In genomic region chr2:9416962-9417316, GRCh38 we compare ENCODE assay signal across 26 cellular contexts. TPM values are rescaled to one million over a fixed set of nuclear protein-coding genes. Genes with fewer than 3 reads are reported as not detected.
A peak's percentile ranks its signal among the peaks of the same experiment; 100 is the strongest.
DNase-seq lines count a peak whose midpoint lies in the region; ATAC-seq and TF ChIP-seq lines count a peak whose summit lies in the region.
"Had no signal": no experiment of that assay in that cellular context is flagged by ENCODE, and none has a peak within 500 bp of the region (broad histone marks: within the 10 kb centered on the region; RNA-seq: fewer than 3 reads in every experiment).

No MANE protein-coding gene starts in this region.

- no peaks in the 10 kb centered on the region for H3K27me3 Mint-ChIP-seq in activated CD8-positive, alpha-beta memory T cell treated with anti-CD3 and anti-CD28 coated beads, Interleukin-2, amount 10 ng/mL, durations not matched to agents 7 days and 5 days
- no peaks in the 10 kb centered on the region for H3K27me3 Mint-ChIP-seq in T-helper 17 cell
- H3K27me3 Mint-ChIP-seq in endodermal cell (ENCODE audit: insufficient read depth): peaks cover 4% of the 10 kb centered on the region
- H3K27me3 Mint-ChIP-seq: activated B cell treated with CpG ODN at 0.5 μM for 24 hours; B cell; naive thymus-derived CD4-positive, alpha-beta T cell had no signal

- H3K9me3 ChIP-seq in T-helper 17 cell (ENCODE audit: control insufficient read depth, low read length, poor library complexity, severe bottlenecking) (no peaks in the 10 kb centered on the region), endodermal cell (ENCODE audit: control insufficient read depth, low read length) (no peaks in the 10 kb centered on the region)
- H3K9me3 ChIP-seq: esophagus muscularis mucosa, gastroesophageal sphincter, upper lobe of right lung had no signal

- peak; percentile 38 for TF ChIP-seq CTCF in endodermal cell (conservative IDR thresholded peaks at IDR 0.05)

- ATAC-seq in activated CD8-positive, alpha-beta memory T cell treated with anti-CD3 and anti-CD28 coated beads, Interleukin-2, amount 10 ng/mL, durations not matched to agents 7 days and 5 days: peak; percentile 23
- ATAC-seq in T-helper 17 cell: no peak
- ATAC-seq in stimulated activated effector memory CD8-positive, alpha-beta T cell treated with anti-CD3 and anti-CD28 coated beads, Interleukin-12 subunit alpha, Interleukin-12 subunit beta, amount 100 ng/mL, for 72 hours: peak; percentile 42
- ATAC-seq in GM18498 (IDR thresholded peaks at IDR 0.05; ENCODE audit: unreplicated experiment): no peak
- ATAC-seq: gastroesophageal sphincter; left cardiac atrium; naive thymus-derived CD4-positive, alpha-beta T cell; upper lobe of right lung had no signal

- H3K36me3 ChIP-seq in endodermal cell (ENCODE audit: control insufficient read depth, insufficient read depth, low read length): peaks cover 11% of the 10 kb centered on the region

- H3K9ac ChIP-seq in endodermal cell (ENCODE audit: extremely low read depth, low read length, poor library complexity, severe bottlenecking): no peak overlapping the region

- peak overlapping the region; percentile 23 for H3K27ac Mint-ChIP-seq in activated CD8-positive, alpha-beta memory T cell treated with anti-CD3 and anti-CD28 coated beads, Interleukin-2, amount 10 ng/mL, durations not matched to agents 7 days and 5 days
- H3K27ac Mint-ChIP-seq in T-helper 17 cell (peak overlapping the region; percentile 24), endodermal cell (no peak overlapping the region)
- H3K27ac Mint-ChIP-seq in stimulated activated effector memory CD8-positive, alpha-beta T cell treated with anti-CD3 and anti-CD28 coated beads, Interleukin-12 subunit alpha, Interleukin-12 subunit beta, amount 100 ng/mL, for 72 hours: peak overlapping the region; percentile 88
- H3K27ac Mint-ChIP-seq: activated B cell treated with CpG ODN at 0.5 μM for 24 hours, B cell had no signal

- no peak overlapping the region for H3K4me3 ChIP-seq in endodermal cell (ENCODE audit: low read length)
- H3K4me3 ChIP-seq: esophagus muscularis mucosa, gastroesophageal sphincter, SK-N-MC, upper lobe of right lung had no signal

- H3K27ac ChIP-seq in endodermal cell (ENCODE audit: low read depth, low read length): no peak overlapping the region
- H3K27ac ChIP-seq: esophagus muscularis mucosa, gastroesophageal sphincter, SK-N-MC, upper lobe of right lung had no signal

- whole genome bisulfite sequencing in endodermal cell (ENCODE audit: insufficient coverage in 1 of 2, insufficient read length in 1 of 2), 2 experiments: 91% methylated on average over 7 of the region's 7 CpGs

- no peaks in the 10 kb centered on the region for H3K9me3 Mint-ChIP-seq in activated CD8-positive, alpha-beta memory T cell treated with anti-CD3 and anti-CD28 coated beads, Interleukin-2, amount 10 ng/mL, durations not matched to agents 7 days and 5 days (ENCODE audit: low read depth)
- H3K9me3 Mint-ChIP-seq in endodermal cell: no peaks in the 10 kb centered on the region
- H3K9me3 Mint-ChIP-seq in stimulated activated effector memory CD8-positive, alpha-beta T cell treated with anti-CD3 and anti-CD28 coated beads, Interleukin-12 subunit alpha, Interleukin-12 subunit beta, amount 100 ng/mL, for 72 hours: no peaks in the 10 kb centered on the region
- H3K9me3 Mint-ChIP-seq: activated B cell treated with CpG ODN at 0.5 μM for 24 hours; naive thymus-derived CD4-positive, alpha-beta T cell had no signal

- H3K4me1 ChIP-seq in endodermal cell (ENCODE audit: control insufficient read depth, insufficient read depth, low read length): peaks cover 8% of the 10 kb centered on the region

- no peak overlapping the region for H3K4me3 Mint-ChIP-seq in activated CD8-positive, alpha-beta memory T cell treated with anti-CD3 and anti-CD28 coated beads, Interleukin-2, amount 10 ng/mL, durations not matched to agents 7 days and 5 days
- H3K4me3 Mint-ChIP-seq in T-helper 17 cell (no peak overlapping the region), endodermal cell (no peak overlapping the region)
- no peak overlapping the region for H3K4me3 Mint-ChIP-seq in stimulated activated effector memory CD8-positive, alpha-beta T cell treated with anti-CD3 and anti-CD28 coated beads, Interleukin-12 subunit alpha, Interleukin-12 subunit beta, amount 100 ng/mL, for 72 hours
- H3K4me3 Mint-ChIP-seq: activated B cell treated with CpG ODN at 0.5 μM for 24 hours; B cell; naive thymus-derived CD4-positive, alpha-beta T cell had no signal

- peaks cover 46% of the 10 kb centered on the region for H3K36me3 Mint-ChIP-seq in activated CD8-positive, alpha-beta memory T cell treated with anti-CD3 and anti-CD28 coated beads, Interleukin-2, amount 10 ng/mL, durations not matched to agents 7 days and 5 days
- H3K36me3 Mint-ChIP-seq in T-helper 17 cell (ENCODE audit: low read depth) (peaks cover 3% of the 10 kb centered on the region), endodermal cell (ENCODE audit: low read depth) (peaks cover 7% of the 10 kb centered on the region)
- peaks cover 80% of the 10 kb centered on the region for H3K36me3 Mint-ChIP-seq in stimulated activated effector memory CD8-positive, alpha-beta T cell treated with anti-CD3 and anti-CD28 coated beads, Interleukin-12 subunit alpha, Interleukin-12 subunit beta, amount 100 ng/mL, for 72 hours

- no peak for DNase-seq in activated CD8-positive, alpha-beta memory T cell treated with anti-CD3 and anti-CD28 coated beads, Interleukin-2, amount 10 ng/mL, durations not matched to agents 7 days and 5 days
- DNase-seq in activated CD8-positive, alpha-beta memory T cell treated with anti-CD3 and anti-CD28 coated beads for 24 hours: no peak
- no peak for DNase-seq in T-helper 17 cell
- DNase-seq in endodermal cell: peak; percentile 55
- DNase-seq in stimulated activated effector memory CD8-positive, alpha-beta T cell treated with anti-CD3 and anti-CD28 coated beads, Interleukin-12 subunit alpha, Interleukin-12 subunit beta, amount 100 ng/mL, for 72 hours (ENCODE audit: low spot score in 2 of 2): no peak
- no peak for DNase-seq in occipital lobe (lab: John Stamatoyannopoulos, UW)
- DNase-seq in COLO829 (ENCODE audit: low spot score): no peak
- DNase-seq: activated B cell treated with CpG ODN at 0.5 μM for 24 hours; activated effector memory CD4-positive, alpha-beta T cell treated with Interleukin-2 at 50 U/mL for 16 hours; anterior cingulate cortex; cerebellar nuclear complex; EL; left cardiac atrium; mesenchymal stem cell; naive thymus-derived CD4-positive, alpha-beta T cell; NCI-H1105; NCI-H2081; NCI-H446; stimulated activated CD4-positive, alpha-beta T cell treated with anti-CD3 and anti-CD28 coated beads, Interleukin-1b, Interleukin-23, amount 100 ng/mL, for 48 hours; stimulated activated naive CD4-positive, alpha-beta T cell treated with Interleukin-2 at 50 U/mL for 16 hours; upper lobe of right lung had no signal

- CTCF ChIA-PET in activated CD8-positive, alpha-beta memory T cell treated with anti-CD3 and anti-CD28 coated beads, Interleukin-2, amount 10 ng/mL, durations not matched to agents 7 days and 5 days (lab: Charles Lee): no interaction called here

- H3K4me1 Mint-ChIP-seq in activated CD8-positive, alpha-beta memory T cell treated with anti-CD3 and anti-CD28 coated beads, Interleukin-2, amount 10 ng/mL, durations not matched to agents 7 days and 5 days: peaks cover 62% of the 10 kb centered on the region
- peaks cover 26% of the 10 kb centered on the region for H3K4me1 Mint-ChIP-seq in T-helper 17 cell
- peaks cover 5% of the 10 kb centered on the region for H3K4me1 Mint-ChIP-seq in endodermal cell
- peaks cover 63% of the 10 kb centered on the region for H3K4me1 Mint-ChIP-seq in stimulated activated effector memory CD8-positive, alpha-beta T cell treated with anti-CD3 and anti-CD28 coated beads, Interleukin-12 subunit alpha, Interleukin-12 subunit beta, amount 100 ng/mL, for 72 hours

- no peaks in the 10 kb centered on the region for H3K27me3 ChIP-seq in endodermal cell (ENCODE audit: control insufficient read depth, insufficient read depth, low read length, poor library complexity, severe bottlenecking)
- H3K27me3 ChIP-seq: esophagus muscularis mucosa, gastroesophageal sphincter, upper lobe of right lung had no signal

RNA-seq across cellular contexts. Expression of gene ITGB1BP1, which starts 6.4 kb away (rescaled TPM):
- total RNA-seq in activated CD8-positive, alpha-beta memory T cell treated with anti-CD3 and anti-CD28 coated beads, Interleukin-2, amount 10 ng/mL, durations not matched to agents 7 days and 5 days: 100 to 1,000 TPM; 137 to 164 TPM
- total RNA-seq in T-helper 17 cell (10 to 100 TPM; 62.6 to 74.9 TPM), endodermal cell (10 to 100 TPM; 34.9 to 58.9 TPM), occipital lobe (60.7 TPM)
- 42.8 TPM for polyA plus RNA-seq in endodermal cell (2013, experiment 1 of 2)
- 47.2 TPM for polyA plus RNA-seq in endodermal cell (2013, experiment 2 of 2)

RNA-seq across cellular contexts. Expression of gene CPSF3, which starts 6.5 kb away (rescaled TPM):
- total RNA-seq in activated CD8-positive, alpha-beta memory T cell treated with anti-CD3 and anti-CD28 coated beads, Interleukin-2, amount 10 ng/mL, durations not matched to agents 7 days and 5 days: 10 to 100 TPM; 57.9 to 64.6 TPM
- total RNA-seq in T-helper 17 cell (10 to 100 TPM; 18.1 to 19.0 TPM), endodermal cell (10 to 100 TPM; 75.0 to 85.2 TPM), occipital lobe (34.6 TPM)
- 95.0 TPM for polyA plus RNA-seq in endodermal cell (2013, experiment 1 of 2)
- polyA plus RNA-seq in endodermal cell (2013, experiment 2 of 2): 83.4 TPM

RNA-seq across cellular contexts. Expression of gene IAH1, which starts 57.4 kb away (rescaled TPM):
- total RNA-seq in activated CD8-positive, alpha-beta memory T cell treated with anti-CD3 and anti-CD28 coated beads, Interleukin-2, amount 10 ng/mL, durations not matched to agents 7 days and 5 days: 10 to 100 TPM; 71.3 to 72.1 TPM
- total RNA-seq in T-helper 17 cell (10 to 100 TPM; 43.6 to 45.2 TPM), endodermal cell (10 to 100 TPM; 33.6 to 50.6 TPM), occipital lobe (78.1 TPM)
- 23.4 TPM for polyA plus RNA-seq in endodermal cell (2013, experiment 1 of 2)
- 23.3 TPM for polyA plus RNA-seq in endodermal cell (2013, experiment 2 of 2)

Comparison
In these comparisons a context has a peak if more than half of its experiments do, and no peak if none do; other contexts are left out.
1. ATAC-seq: peak in activated CD8-positive, alpha-beta memory T cell treated with anti-CD3 and anti-CD28 coated beads, Interleukin-2, amount 10 ng/mL, durations not matched to agents 7 days and 5 days (single experiment) and stimulated activated effector memory CD8-positive, alpha-beta T cell treated with anti-CD3 and anti-CD28 coated beads, Interleukin-12 subunit alpha, Interleukin-12 subunit beta, amount 100 ng/mL, for 72 hours (single experiment); none in T-helper 17 cell (single experiment) and GM18498 (single experiment).